8 cellular contexts compared by ENCODE assay signal in the genomic region with DNA sequence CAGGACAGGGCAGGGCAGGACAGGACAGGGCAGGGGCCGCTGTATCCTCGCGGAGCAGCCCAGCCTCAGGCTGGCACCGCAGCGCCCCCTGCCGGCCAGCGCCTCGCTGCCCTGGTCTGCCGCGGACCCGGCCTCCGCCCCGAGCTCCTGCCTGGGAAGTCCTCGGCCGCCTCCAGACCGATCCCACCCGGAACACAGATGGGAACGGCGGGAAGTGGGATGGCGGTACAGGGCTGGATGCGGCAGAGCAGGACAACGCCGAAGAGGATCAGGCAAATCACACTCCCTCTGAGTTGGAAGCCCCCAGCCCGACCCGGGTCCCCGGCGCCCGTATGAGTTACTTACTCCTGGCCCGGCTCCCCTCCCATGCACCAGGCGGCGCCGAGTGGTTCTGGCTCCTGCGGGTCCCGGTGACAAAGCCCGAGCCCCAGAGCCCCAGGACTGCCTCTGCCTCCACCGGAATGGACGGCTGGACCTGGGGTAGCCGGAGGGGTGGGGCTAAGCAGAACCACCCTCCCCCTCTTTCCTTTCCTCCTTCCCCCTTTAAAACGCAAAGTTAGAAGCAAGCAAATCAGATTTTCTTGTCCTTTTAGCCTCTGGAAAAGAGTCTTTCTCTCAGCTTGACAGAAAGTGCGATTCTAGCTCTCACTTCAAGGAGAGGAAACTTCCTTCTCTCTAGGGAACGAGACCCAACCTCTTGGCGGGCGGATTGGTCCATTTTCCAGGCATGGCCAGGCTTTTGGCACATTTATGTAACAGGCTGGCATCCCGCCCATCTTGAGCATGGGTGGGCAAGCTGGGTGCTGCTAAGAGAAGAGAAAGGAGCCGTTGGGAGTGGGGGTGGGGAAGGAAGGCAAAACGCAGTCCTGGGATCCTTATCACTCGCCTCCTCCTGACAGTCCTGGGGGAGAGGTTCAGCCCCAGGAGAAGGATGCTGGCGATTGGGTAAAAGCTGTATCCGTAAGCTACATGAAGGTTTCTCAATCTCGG. TPM values are rescaled to one million over a fixed set of nuclear protein-coding genes. Genes with fewer than 3 reads are reported as not detected.
DNase-seq lines count a peak whose midpoint lies in the region; ATAC-seq, FAIRE-seq and TF ChIP-seq lines count a peak whose summit lies in the region.

Gene TP53I3, minus strand, starts transcription at position 449 of the 990 bp plus-strand sequence. CDS start 508 bp downstream, outside the sequence.

- peak; percentile 80 for FAIRE-seq in G401.6 (lab: Jason Lieb, UNC)

- H3K4me1 ChIP-seq in gastroesophageal sphincter, result peaks cover 0 to 24% (median 11%) of the 10 kb centered on the region in 3 donors

- DNase-seq in H4 (ENCODE audit: low spot score) (peak; percentile 64), SHP77 treated with DMSO at 0.1 percent for 48 hours (lab: John Stamatoyannopoulos, UW) (peak; percentile 70), non-pigmented ciliary epithelial cell (ENCODE audit: low read depth) (peak; percentile 54), substantia nigra (lab: John Stamatoyannopoulos, UW) (peak in 48 of 49 donors; percentile 19 to 89 (median 76))
- DNase-seq in activated naive CD4-positive, alpha-beta T cell treated with anti-CD3 and anti-CD28 coated beads for 36 hours, result peak; percentile 80

- WGBS in gastroesophageal sphincter (ENCODE audit: low coverage in 1 of 2), 2 donors, result 0 to 4% methylated on average over 10 to 11 of the region's 50 CpGs

- no peaks in the 10 kb centered on the region for H3K9me3 ChIP-seq in gastroesophageal sphincter

- peak within 1 kb of the TSS; percentile 85 for H3K4me3 Mint-ChIP-seq in activated naive CD4-positive, alpha-beta T cell treated with anti-CD3 and anti-CD28 coated beads for 36 hours

- CTCF ChIA-PET in activated naive CD4-positive, alpha-beta T cell treated with anti-CD3 and anti-CD28 coated beads for 36 hours (lab: Charles Lee), result interaction anchor here (0.5 to 3.7 kb wide), 48 partner anchors 8 to 1994 kb away, joined by 3 to 59 read pairs (median 4); partner anchors contain the start of genes ATAD2B, FKBP1B, SF3B6 and WDCP

- TF ChIP-seq EP300 in gastroesophageal sphincter (IDR thresholded peaks at IDR 0.05), result no peak

- ATAC-seq in gastroesophageal sphincter, result peak; percentile 96

- TF ChIP-seq CTCF in LNCAP (IDR thresholded peaks at IDR 0.05), result peak; percentile 93
- TF ChIP-seq CTCF in gastroesophageal sphincter (IDR thresholded peaks at IDR 0.05), result peak; percentile 92 to 98 (median 96)

- no peaks in the 10 kb centered on the region for H3K27me3 ChIP-seq in gastroesophageal sphincter

- H3K27me3 Mint-ChIP-seq in activated naive CD4-positive, alpha-beta T cell treated with anti-CD3 and anti-CD28 coated beads for 36 hours (ENCODE audit: low read depth), result no peaks in the 10 kb centered on the region

- H3K27ac ChIP-seq in gastroesophageal sphincter (peak within 1 kb of the TSS; percentile 51 to 96 (median 90)), substantia nigra (ENCODE audit: low read depth, low read length, poor library complexity, severe bottlenecking) (peak within 1 kb of the TSS; percentile 70)

- H3K4me1 Mint-ChIP-seq in activated naive CD4-positive, alpha-beta T cell treated with anti-CD3 and anti-CD28 coated beads for 36 hours (ENCODE audit: low read depth), result peaks cover 8% of the 10 kb centered on the region

- H3K4me3 ChIP-seq in gastroesophageal sphincter, result peak within 1 kb of the TSS; percentile 42 to 63

- H3K27ac Mint-ChIP-seq in activated naive CD4-positive, alpha-beta T cell treated with anti-CD3 and anti-CD28 coated beads for 36 hours, result peak within 1 kb of the TSS; percentile 27

- TF ChIP-seq POLR2A in gastroesophageal sphincter (IDR thresholded peaks at IDR 0.05), result peak; percentile 58 to 65

- no peaks in the 10 kb centered on the region for H3K36me3 Mint-ChIP-seq in activated naive CD4-positive, alpha-beta T cell treated with anti-CD3 and anti-CD28 coated beads for 36 hours (ENCODE audit: low read depth)

- intact Hi-C loops in activated naive CD4-positive, alpha-beta T cell treated with anti-CD3 and anti-CD28 coated beads for 36 hours (cut with micrococcal nuclease), result loop anchor here (1.0 to 2.0 kb wide), 8 partner anchors 8 to 298 kb away; partner anchors contain the start of genes ATAD2B, SF3B6 and WDCP

- H3K9me3 Mint-ChIP-seq in activated naive CD4-positive, alpha-beta T cell treated with anti-CD3 and anti-CD28 coated beads for 36 hours, result no peaks in the 10 kb centered on the region

- peaks cover 0 to 54% of the 10 kb centered on the region in 2 donors for H3K36me3 ChIP-seq in gastroesophageal sphincter

RNA-seq across cellular contexts. Expression of gene TP53I3, which starts in this region (rescaled TPM):
- total RNA-seq in H4 (2014; rRNA removed; shearing (Covaris generic)), result 4.9 and 5.1 TPM in 2 replicates
- total RNA-seq in activated naive CD4-positive, alpha-beta T cell treated with anti-CD3 and anti-CD28 coated beads for 36 hours, result under 1 TPM; 0.60 to 0.81 TPM
- total RNA-seq in gastroesophageal sphincter, result 10 to 100 TPM in 1 of 4 donors, 1 to 10 TPM in 3; 5.6 to 10.1 (median 8.9) TPM

Comparison
In these comparisons a context has a peak if more than half of its experiments do, and no peak if none do; other contexts are left out.
1. Peak in every context shown above with its lines: DNase-seq, ATAC-seq, H3K4me3 ChIP-seq and H3K27ac ChIP-seq.
2. Peak in DNase-seq in activated naive CD4-positive, alpha-beta T cell treated with anti-CD3 and anti-CD28 coated beads for 36 hours; RNA of the gene not detected or under 1 TPM.